In genomic region chr12:53180931-53181645, GRCh38 we compare ENCODE assay signal across 8 cellular contexts. TPM values are rescaled to one million over a fixed set of nuclear protein-coding genes. Genes with fewer than 3 reads are reported as not detected.
DNase-seq lines count a peak whose midpoint lies in the region; ATAC-seq and TF ChIP-seq lines count a peak whose summit lies in the region.

No MANE protein-coding gene starts in this region.

- CTCF ChIA-PET in AG04450 (lab: Charles Lee) = interaction anchor here (0.9 to 3.0 kb wide), 11 partner anchors 8 to 164 kb away, joined by 3 to 26 read pairs (median 5); partner anchors contain the start of gene AAAS

- no peaks in the 10 kb centered on the region for H3K27me3 ChIP-seq in AG04450 (ENCODE audit: control insufficient read depth, insufficient read depth, low read length)

- POLR2A ChIA-PET in AG04450 (lab: Yijun Ruan, JAX) = interaction anchor here (0.6 to 2.4 kb wide), 17 partner anchors 8 to 320 kb away, joined by 3 to 16 read pairs (median 4); partner anchors contain the start of genes MYG1, PFDN5, SPRYD3 and TARBP2

- peak overlapping the region; percentile 83 for H3K27ac ChIP-seq in AG04450 (ENCODE audit: low read depth, low read length)

- ATAC-seq in GM18868 (IDR thresholded peaks at IDR 0.05; ENCODE audit: unreplicated experiment) (peak; percentile 56), HG03103 (IDR thresholded peaks at IDR 0.05; ENCODE audit: low read depth, unreplicated experiment) (peak; percentile 36)

- no peak for TF ChIP-seq CTCF in AG04450 (IDR thresholded peaks at IDR 0.05; ENCODE audit: low read depth, low read length)

- no peaks in the 10 kb centered on the region for H3K9me3 ChIP-seq in AG04450 (ENCODE audit: control insufficient read depth, insufficient read depth, low read length)

- H3K4me3 ChIP-seq in AG04450 (ENCODE audit: low read depth, low read length) = peak overlapping the region; percentile 78

- DNase-seq in AG04450 (ENCODE audit: low read depth, low spot score) (no peak), NCI-H446 (lab: John Stamatoyannopoulos, UW) (peak; percentile 66 to 85), medulla oblongata (ENCODE audit: extremely low spot score) (peak; percentile 75)
- peak; percentile 71 for DNase-seq in activated CD4-positive, alpha-beta T cell treated with anti-CD3 and anti-CD28 coated beads, Interleukin-2, amount 50 U/mL, for 1 hour
- peak; percentile 76 for DNase-seq in effector CD8-positive, alpha-beta T cell (lab: John Stamatoyannopoulos, UW)
- DNase-seq in stimulated activated CD8-positive, alpha-beta memory T cell treated with anti-CD3 and anti-CD28 coated beads, Interleukin-12 subunit alpha, Interleukin-12 subunit beta, amount 100 ng/mL, for 24 hours (ENCODE audit: extremely low read depth) = peak; percentile 52

RNA-seq across cellular contexts. Expression of gene CSAD, which starts 0.4 kb away (rescaled TPM):
- 18.9 and 21.6 TPM in 2 replicates for polyA plus RNA-seq in AG04450 (2011; rRNA removed)
- 10.2 and 10.5 TPM in 2 replicates for polyA minus RNA-seq in AG04450 (2011; rRNA and poly(A)+ RNA removed)

RNA-seq across cellular contexts. Expression of gene ZNF740, which starts 0.6 kb away (rescaled TPM):
- 20.9 and 21.7 TPM in 2 replicates for polyA plus RNA-seq in AG04450 (2011; rRNA removed)
- 37.1 and 38.0 TPM in 2 replicates for polyA minus RNA-seq in AG04450 (2011; rRNA and poly(A)+ RNA removed)

RNA-seq across cellular contexts. Expression of gene ITGB7, which starts 26.0 kb away (rescaled TPM):
- 0.15 and 0.19 TPM in 2 replicates for polyA plus RNA-seq in AG04450 (2011; rRNA removed)
- polyA minus RNA-seq in AG04450 (2011; rRNA and poly(A)+ RNA removed) = 0.09 and 1.0 TPM in 2 replicates

RNA-seq across cellular contexts. Expression of gene RARG, which starts 50.9 kb away (rescaled TPM):
- polyA plus RNA-seq in AG04450 (2011; rRNA removed) = 20.1 and 25.6 TPM in 2 replicates
- polyA minus RNA-seq in AG04450 (2011; rRNA and poly(A)+ RNA removed) = 28.5 and 31.5 TPM in 2 replicates
